ENCODE assay signal across 23 cellular contexts in genomic region chr22:49422668-49423067, GRCh38.
"Had no signal": no experiment of that assay in that cellular context is flagged by ENCODE, and none has a peak within 500 bp of the region (broad histone marks: within the 10 kb centered on the region; RNA-seq: fewer than 3 reads in every experiment).

No MANE protein-coding gene starts in this region.

- DNase-seq: effector memory CD8-positive, alpha-beta T cell; esophagus squamous epithelium; foreskin fibroblast; glutamatergic neuron; left colon; mesendoderm; naive thymus-derived CD4-positive, alpha-beta T cell; psoas muscle; retina; stimulated activated CD4-positive, alpha-beta T cell treated with anti-CD3 and anti-CD28 coated beads, Interleukin-4, amount 100 ng/mL, for 1 hour; stimulated activated CD8-positive, alpha-beta memory T cell treated with anti-CD3 and anti-CD28 coated beads, Interleukin-4, amount 100 ng/mL, for 48 hours; stimulated activated naive CD8-positive, alpha-beta T cell treated with anti-CD3 and anti-CD28 coated beads, Interleukin-15, Interleukin-2, amounts not matched to agents 100 U/mL and 50 U/mL, for 24 hours; thyroid gland; upper lobe of right lung had no signal

- H3K36me3 Mint-ChIP-seq: naive thymus-derived CD4-positive, alpha-beta T cell; stimulated activated effector memory CD8-positive, alpha-beta T cell treated with anti-CD3 and anti-CD28 coated beads, Interleukin-12 subunit alpha, Interleukin-12 subunit beta, amount 100 ng/mL, for 72 hours had no signal

- H3K27me3 ChIP-seq: right lobe of liver, thyroid gland, vagina had no signal

- H3K4me3 ChIP-seq: esophagus squamous epithelium, gastroesophageal sphincter, psoas muscle, right lobe of liver, suprapubic skin, thyroid gland, upper lobe of right lung, vagina had no signal

- H3K4me1 ChIP-seq: esophagus squamous epithelium, gastroesophageal sphincter, parathyroid adenoma, psoas muscle, right lobe of liver, suprapubic skin, upper lobe of right lung, vagina had no signal

- H3K4me3 Mint-ChIP-seq: dendritic cell treated with granulocyte-macrophage colony-stimulating factor and Interleukin-4, amounts not matched to agents 40 ng/mL and 50 ng/mL, for 4 days; effector memory CD8-positive, alpha-beta T cell; naive thymus-derived CD4-positive, alpha-beta T cell; neural crest cell; stimulated activated effector memory CD8-positive, alpha-beta T cell treated with anti-CD3 and anti-CD28 coated beads, Interleukin-12 subunit alpha, Interleukin-12 subunit beta, amount 100 ng/mL, for 72 hours had no signal

- H3K27ac Mint-ChIP-seq: dendritic cell treated with granulocyte-macrophage colony-stimulating factor and Interleukin-4, amounts not matched to agents 40 ng/mL and 50 ng/mL, for 4 days; effector memory CD8-positive, alpha-beta T cell; naive thymus-derived CD4-positive, alpha-beta T cell; stimulated activated effector memory CD8-positive, alpha-beta T cell treated with anti-CD3 and anti-CD28 coated beads, Interleukin-12 subunit alpha, Interleukin-12 subunit beta, amount 100 ng/mL, for 72 hours had no signal

- H3K9ac ChIP-seq: parathyroid adenoma had no signal

- H3K27ac ChIP-seq: epithelial cell of prostate, esophagus squamous epithelium, gastroesophageal sphincter, parathyroid adenoma, psoas muscle, right lobe of liver, suprapubic skin, thyroid gland, upper lobe of right lung, vagina had no signal

- H3K9me3 Mint-ChIP-seq: dendritic cell treated with granulocyte-macrophage colony-stimulating factor and Interleukin-4, amounts not matched to agents 40 ng/mL and 50 ng/mL, for 4 days; effector memory CD8-positive, alpha-beta T cell; neural crest cell; stimulated activated effector memory CD8-positive, alpha-beta T cell treated with anti-CD3 and anti-CD28 coated beads, Interleukin-12 subunit alpha, Interleukin-12 subunit beta, amount 100 ng/mL, for 72 hours had no signal

- H2AFZ ChIP-seq: parathyroid adenoma had no signal

- H3K4me1 Mint-ChIP-seq: neural crest cell; stimulated activated effector memory CD8-positive, alpha-beta T cell treated with anti-CD3 and anti-CD28 coated beads, Interleukin-12 subunit alpha, Interleukin-12 subunit beta, amount 100 ng/mL, for 72 hours had no signal

- H3K79me2 ChIP-seq: parathyroid adenoma had no signal

- H3K9me3 ChIP-seq: psoas muscle, right lobe of liver, suprapubic skin, thyroid gland, upper lobe of right lung, vagina had no signal

- ATAC-seq: effector memory CD8-positive, alpha-beta T cell; gastroesophageal sphincter; left colon; naive thymus-derived CD4-positive, alpha-beta T cell; psoas muscle; right lobe of liver; stimulated activated effector memory CD8-positive, alpha-beta T cell treated with anti-CD3 and anti-CD28 coated beads, Interleukin-12 subunit alpha, Interleukin-12 subunit beta, amount 100 ng/mL, for 72 hours; stimulated activated naive CD8-positive, alpha-beta T cell treated with anti-CD3 and anti-CD28 coated beads, Interleukin-15, Interleukin-2, amounts not matched to agents 100 U/mL and 50 U/mL, for 24 hours; upper lobe of right lung had no signal

- H3K36me3 ChIP-seq: esophagus squamous epithelium, gastroesophageal sphincter, right lobe of liver, suprapubic skin, thyroid gland, upper lobe of right lung, vagina had no signal
